6 cellular contexts compared by ENCODE assay signal in genomic region chr2:169684712-169685111, GRCh38. TPM values are rescaled to one million over a fixed set of nuclear protein-coding genes. Genes with fewer than 3 reads are reported as not detected.
"Had no signal": no experiment of that assay in that cellular context is flagged by ENCODE, and none has a peak within 500 bp of the region (broad histone marks: within the 10 kb centered on the region; RNA-seq: fewer than 3 reads in every experiment).

No MANE protein-coding gene starts in this region.

RNA-seq across cellular contexts. Expression of gene CFAP210, which starts 9.5 kb away (rescaled TPM):
- total RNA-seq: LHCN-M2, MCF 10A, OCI-LY7, Peyer's patch, Right ventricle myocardium superior, SJSA1 had no signal
